8 cellular contexts compared by ENCODE assay signal in the genomic region with DNA sequence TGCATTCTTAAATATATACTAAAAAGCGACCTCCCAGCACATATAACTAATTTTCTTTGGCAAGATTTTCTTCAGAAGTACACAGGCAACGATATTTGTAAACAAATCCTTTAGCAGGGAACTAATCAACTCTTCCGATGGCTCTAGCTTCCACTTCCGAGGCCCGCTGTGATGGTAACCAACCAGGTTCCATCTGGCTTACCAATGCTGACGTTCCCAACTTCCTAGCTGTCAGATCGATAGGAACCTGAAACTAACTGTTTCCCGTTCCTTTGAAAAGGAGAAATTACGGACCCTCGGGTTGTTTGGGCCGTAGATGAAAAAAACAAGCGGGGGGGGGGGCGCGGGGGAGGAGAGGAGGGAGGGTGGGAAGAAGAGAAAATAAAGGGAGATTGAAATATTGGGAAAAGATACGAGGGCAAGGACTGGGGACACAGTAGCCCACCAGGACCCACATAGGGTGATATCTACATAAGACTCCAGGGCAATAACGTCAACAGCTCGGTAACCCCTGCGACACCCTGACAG. TPM values are rescaled to one million over a fixed set of nuclear protein-coding genes. Genes with fewer than 3 reads are reported as not detected.
DNase-seq lines count a peak whose midpoint lies in the region; ATAC-seq and TF ChIP-seq lines count a peak whose summit lies in the region.

No MANE protein-coding gene starts in this region.

- H3K27me3 Mint-ChIP-seq in brain = peaks cover 6% of the 10 kb centered on the region

- H3K27ac ChIP-seq in DND-41 (ENCODE audit: low read length) (peak overlapping the region; percentile 85), iPS-20b (ENCODE audit: low read length) (no peak overlapping the region)

- H3K9me3 ChIP-seq in DND-41 (ENCODE audit: insufficient read depth, low read length, severe bottlenecking) = no peaks in the 10 kb centered on the region
- no peaks in the 10 kb centered on the region for H3K9me3 ChIP-seq in iPS-20b (ENCODE audit: insufficient read depth, low read depth, low read length)
- H3K9me3 ChIP-seq in skeletal muscle satellite cell (replicated peaks; ENCODE audit: low read length) = no peaks in the 10 kb centered on the region

- H2AFZ ChIP-seq in DND-41 (ENCODE audit: low read depth, low read length) = peak overlapping the region; percentile 92

- H3K36me3 Mint-ChIP-seq in brain = peaks cover 17% of the 10 kb centered on the region

- H3K4me3 Mint-ChIP-seq in brain = peak overlapping the region; percentile 88 to 100 (median 93)

- peak overlapping the region; percentile 98 to 100 (median 99) for H3K27ac Mint-ChIP-seq in brain

- H3K9me3 Mint-ChIP-seq in brain = peaks cover 0 to 4% (median 3%) of the 10 kb centered on the region in 5 experiments

- POLR2A ChIA-PET in HEK293T (lab: Yijun Ruan, JAX) = interaction anchor here (0.7 to 1.9 kb wide), 4 partner anchors 10 to 22 kb away, joined by 3 to 4 read pairs (median 4); no protein-coding TSS in a partner anchor

- CTCF ChIA-PET in HEK293T (lab: Yijun Ruan, JAX) = no interaction called here

- H3K79me2 ChIP-seq in DND-41 (ENCODE audit: insufficient read depth, low read length) = peaks cover 54% of the 10 kb centered on the region

- peak overlapping the region; percentile 72 for H3K9ac ChIP-seq in DND-41 (ENCODE audit: low read depth, low read length)
- H3K9ac ChIP-seq in iPS-20b (ENCODE audit: low read depth, low read length) = peak overlapping the region; percentile 84
- peak overlapping the region; percentile 92 for H3K9ac ChIP-seq in skeletal muscle satellite cell (ENCODE audit: low read depth, low read length)

- H3K36me3 ChIP-seq in DND-41 (ENCODE audit: insufficient read depth, low read length) (peaks cover 19% of the 10 kb centered on the region), iPS-20b (ENCODE audit: insufficient read depth, low read depth, low read length) (peaks cover 11% of the 10 kb centered on the region), skeletal muscle satellite cell (ENCODE audit: insufficient read depth, low read length) (peaks cover 15% of the 10 kb centered on the region)

- peak; percentile 37 for DNase-seq in DND-41
- DNase-seq in HEK293T (ENCODE audit: extremely low spot score) = peak; percentile 48
- peak; percentile 27 for DNase-seq in RPMI7951 (ENCODE audit: low read depth)

- peaks cover 21% of the 10 kb centered on the region; the same call in 1 of the 2 replicates for H4K20me1 ChIP-seq in DND-41 (ENCODE audit: insufficient read depth, low read length)

- peaks cover 44% of the 10 kb centered on the region for H3K4me1 Mint-ChIP-seq in brain

- H3K27me3 ChIP-seq in DND-41 (ENCODE audit: insufficient read depth, low read length, poor library complexity) (no peaks in the 10 kb centered on the region), iPS-20b (ENCODE audit: insufficient read depth, low read length) (no peaks in the 10 kb centered on the region), skeletal muscle satellite cell (ENCODE audit: control insufficient read depth, insufficient read depth, low read length) (no peaks in the 10 kb centered on the region)

- H3K4me3 ChIP-seq in DND-41 (ENCODE audit: low read depth in 1 of 2, low read length in 2 of 2) = peak overlapping the region; percentile 43 to 72
- peak overlapping the region; percentile 85 for H3K4me3 ChIP-seq in iPS-20b (ENCODE audit: low read length)
- peak overlapping the region; percentile 87 for H3K4me3 ChIP-seq in skeletal muscle satellite cell (ENCODE audit: low read length)

- ATAC-seq in DND-41 (ENCODE audit: insufficient read depth, low read depth) = peak; percentile 40; the same call in 1 of the 3 replicates
- ATAC-seq in HG02840 (IDR thresholded peaks at IDR 0.05; ENCODE audit: low FRiP score, unreplicated experiment) = no peak
- no peak for ATAC-seq in HG03378 (IDR thresholded peaks at IDR 0.05; ENCODE audit: unreplicated experiment)

- H3K4me1 ChIP-seq in DND-41 (ENCODE audit: insufficient read depth, low read length) = peaks cover 37% of the 10 kb centered on the region
- peaks cover 6% of the 10 kb centered on the region; the same call in 1 of the 2 replicates for H3K4me1 ChIP-seq in iPS-20b (ENCODE audit: insufficient read depth, low read length)
- H3K4me1 ChIP-seq in skeletal muscle satellite cell (ENCODE audit: control insufficient read depth, insufficient read depth, low read length) = peaks cover 12% of the 10 kb centered on the region

- TF ChIP-seq CTCF in DND-41 (IDR thresholded peaks at IDR 0.05; ENCODE audit: borderline replicate concordance, extremely low read depth, low read length, poor library complexity, severe bottlenecking) (no peak), brain (conservative IDR thresholded peaks at IDR 0.05) (no peak)

- peak overlapping the region; percentile 78 for H3K4me2 ChIP-seq in DND-41 (ENCODE audit: insufficient read depth, low read length)
- peak overlapping the region; percentile 96 for H3K4me2 ChIP-seq in skeletal muscle satellite cell (ENCODE audit: low read length)

TF ChIP-seq in HEK293T, 16 proteins besides CTCF, POLR2A, EP300 and RAD21:
- TF ChIP-seq LEF1 (IDR thresholded peaks at IDR 0.05; ENCODE audit: borderline replicate concordance) (no peak), BHLHE40 (IDR thresholded peaks at IDR 0.05; ENCODE audit: borderline replicate concordance) (no peak), FOXA1 (IDR thresholded peaks at IDR 0.05) (no peak), FOXK2 (IDR thresholded peaks at IDR 0.05) (no peak), ELF4 (IDR thresholded peaks at IDR 0.05) (no peak), ZNF384 (IDR thresholded peaks at IDR 0.05) (no peak)
TF ChIP-seq in HEK293T: peak in this region for 0.

RNA-seq across cellular contexts. Expression of gene GTF2B, which starts 0.5 kb away (rescaled TPM):
- total RNA-seq in RPMI7951 (2014; rRNA removed; shearing (Covaris generic)) = 49.2 and 59.7 TPM in 2 replicates
- 23.7 TPM for polyA plus RNA-seq in brain (ENCODE audit: insufficient read depth, low read depth, low replicate concordance)
- total RNA-seq in skeletal muscle satellite cell (2012; rRNA removed) = 38.5 and 40.4 TPM in 2 replicates
